Comparison of ENCODE assay signal across 16 cellular contexts in genomic region chr4:182175788-182176519, GRCh38.
"Had no signal": no experiment of that assay in that cellular context is flagged by ENCODE, and none has a peak within 500 bp of the region (broad histone marks: within the 10 kb centered on the region; RNA-seq: fewer than 3 reads in every experiment).

No MANE protein-coding gene starts in this region.

- H3K4me3 ChIP-seq: transverse colon, vagina had no signal

- H3K36me3 Mint-ChIP-seq: activated naive CD8-positive, alpha-beta T cell treated with anti-CD3 and anti-CD28 coated beads for 36 hours; natural killer cell had no signal

- H3K27ac Mint-ChIP-seq: activated naive CD8-positive, alpha-beta T cell treated with anti-CD3 and anti-CD28 coated beads for 36 hours; natural killer cell had no signal

- FAIRE-seq: endothelial cell of umbilical vein had no signal

- H3K27ac ChIP-seq: brain microvascular endothelial cell, foreskin keratinocyte, transverse colon, vagina had no signal

- ATAC-seq: activated CD4-positive, CD25-positive, alpha-beta regulatory T cell treated with anti-CD3 and anti-CD28 coated beads, Interleukin-2, amount 50 U/mL, for 24 hours; foreskin keratinocyte; natural killer cell had no signal

- DNase-seq: activated CD4-positive, alpha-beta T cell treated with anti-CD3 and anti-CD28 coated beads, Interleukin-2, amount 50 U/mL, for 1 hour; activated CD8-positive, alpha-beta memory T cell treated with anti-CD3 and anti-CD28 coated beads for 24 hours; activated naive CD8-positive, alpha-beta T cell treated with anti-CD3 and anti-CD28 coated beads for 36 hours; brain microvascular endothelial cell; effector CD8-positive, alpha-beta T cell; foreskin keratinocyte; mesendoderm; natural killer cell; stimulated activated CD4-positive, alpha-beta T cell treated with anti-CD3 and anti-CD28 coated beads, Interleukin-15, amount 100 ng/mL, for 24 hours; stimulated activated CD4-positive, alpha-beta T cell treated with anti-CD3 and anti-CD28 coated beads, Interleukin-4, amount 100 ng/mL, for 4 hours; stimulated activated CD8-positive, alpha-beta memory T cell treated with anti-CD3 and anti-CD28 coated beads, Interleukin-4, amount 100 ng/mL, for 48 hours; stimulated activated naive CD4-positive, alpha-beta T cell treated with Interleukin-2 at 50 U/mL for 16 hours; transverse colon had no signal

- H3K4me3 Mint-ChIP-seq: activated naive CD8-positive, alpha-beta T cell treated with anti-CD3 and anti-CD28 coated beads for 36 hours; natural killer cell had no signal

- H3K4me1 ChIP-seq: transverse colon, vagina had no signal

- H3K4me1 Mint-ChIP-seq: activated naive CD8-positive, alpha-beta T cell treated with anti-CD3 and anti-CD28 coated beads for 36 hours; natural killer cell had no signal

- H3K9me3 ChIP-seq: transverse colon, vagina had no signal
